11 cellular contexts compared by ENCODE assay signal in the genomic region with DNA sequence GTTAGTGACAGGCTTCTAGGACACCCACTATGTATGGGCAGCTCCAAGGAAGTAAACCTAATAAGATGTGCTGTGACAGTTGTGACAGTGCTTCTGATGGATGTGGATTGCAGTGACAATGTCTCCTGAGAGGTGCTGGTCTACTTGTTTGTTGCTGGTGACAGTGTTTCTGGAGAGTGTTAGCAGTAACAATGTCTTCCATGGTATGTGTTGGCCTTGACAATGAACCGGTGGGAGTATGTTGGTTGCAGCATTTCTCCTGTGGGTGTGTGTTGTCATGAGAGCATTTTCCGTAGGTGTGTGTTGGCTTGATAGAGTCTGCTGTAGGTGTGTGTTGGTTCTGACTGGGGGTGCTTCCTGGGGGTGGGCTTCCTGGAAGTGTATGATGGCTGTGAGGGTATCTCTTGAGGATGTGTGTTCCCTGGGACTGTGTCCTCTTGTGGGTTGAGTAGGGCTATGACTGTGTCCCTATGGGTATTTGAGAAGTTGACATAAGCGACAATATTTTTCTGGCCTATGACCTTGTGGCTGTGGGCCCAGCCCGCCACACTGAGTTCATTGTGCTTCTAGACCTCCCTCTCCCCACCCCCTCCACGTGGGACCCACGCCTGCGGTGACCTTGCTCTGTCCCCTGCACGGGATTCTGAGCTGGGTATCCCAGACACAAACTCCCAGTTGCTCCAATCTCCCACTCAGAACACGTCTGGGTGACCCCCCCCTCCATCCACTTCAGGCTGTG. TPM values are rescaled to one million over a fixed set of nuclear protein-coding genes. Genes with fewer than 3 reads are reported as not detected.
A peak's percentile ranks its signal among the peaks of the same experiment; 100 is the strongest.
DNase-seq lines count a peak whose midpoint lies in the region; ATAC-seq and TF ChIP-seq lines count a peak whose summit lies in the region.
"Had no signal": no experiment of that assay in that cellular context is flagged by ENCODE, and none has a peak within 500 bp of the region (broad histone marks: within the 10 kb centered on the region; RNA-seq: fewer than 3 reads in every experiment).

No MANE protein-coding gene starts in this region.

- TF ChIP-seq CTCF in esophagus squamous epithelium (IDR thresholded peaks at IDR 0.05) (no peak), transverse colon (IDR thresholded peaks at IDR 0.05) (no peak)

- ATAC-seq in HG03045 (IDR thresholded peaks at IDR 0.05; ENCODE audit: unreplicated experiment) = no peak

- intact Hi-C loops in esophagus squamous epithelium (cut with DNase I) = no loop called here
- intact Hi-C loops in transverse colon (cut with DNase I; ENCODE audit: low total_unique reads) = no loop called here

- TF ChIP-seq EP300 in transverse colon (IDR thresholded peaks at IDR 0.05; ENCODE audit: low read depth) = no peak

- H3K4me3 ChIP-seq in esophagus squamous epithelium (peak overlapping the region; percentile 7 to 73 (median 50)), muscle layer of colon (ENCODE audit: low read depth in 1 of 2, low read length in 2 of 2) (peak overlapping the region; percentile 51 to 77), transverse colon (peak overlapping the region in 2 of 4 donors; percentile 44 to 47)

- DNase-seq in NCI-H82 (lab: John Stamatoyannopoulos, UW) (peak; percentile 49), NCI-H82 treated with DMSO at 0.1 percent for 48 hours (lab: John Stamatoyannopoulos, UW; ENCODE audit: unreplicated experiment) (no peak), esophagus squamous epithelium (lab: John Stamatoyannopoulos, UW) (no peak), transverse colon (no peak), ACHN (no peak)
- no peak for DNase-seq in stimulated activated CD4-positive, alpha-beta T cell treated with anti-CD3 and anti-CD28 coated beads, Interleukin-2, amount 100 ng/mL, for 48 hours
- DNase-seq: 8988T, NCI-H510A, T1000 had no signal

- H3K27ac ChIP-seq in esophagus squamous epithelium (peak overlapping the region in 3 of 4 donors; percentile 70 to 87 (median 83)), muscle layer of colon (ENCODE audit: low read depth, low read length) (peak overlapping the region; percentile 75), transverse colon (peak overlapping the region; percentile 74 to 87 (median 80))

- H3K9me3 ChIP-seq in esophagus squamous epithelium = no peaks in the 10 kb centered on the region
- no peaks in the 10 kb centered on the region for H3K9me3 ChIP-seq in muscle layer of colon (ENCODE audit: low read length)
- no peaks in the 10 kb centered on the region for H3K9me3 ChIP-seq in transverse colon

- in situ Hi-C loops in transverse colon (cut with MboI; ENCODE audit: low pct_ligation_motif_present in 1 of 4, low pct_unique_long_range_greater_than_20kb in 1 of 4, low sequenced_read_pairs in 3 of 4) (no loop called here), ACHN (cut with HindIII; ENCODE audit: low pct_ligation_motif_present, low pct_unique_long_range_greater_than_20kb, low sequenced_read_pairs) (no loop called here)

- H3K9ac ChIP-seq in muscle layer of colon (ENCODE audit: low read length) = peak overlapping the region; percentile 80

- WGBS in esophagus squamous epithelium, 2 donors = 49 to 62% methylated on average over 6 to 7 of the region's 9 CpGs
- 20 to 57% methylated on average over 2 to 9 of the region's 9 CpGs for WGBS in transverse colon (ENCODE audit: low coverage in 1 of 2), 2 donors

- peaks cover 0 to 61% (median 0%) of the 10 kb centered on the region in 4 donors for H3K27me3 ChIP-seq in esophagus squamous epithelium
- no peaks in the 10 kb centered on the region for H3K27me3 ChIP-seq in muscle layer of colon (ENCODE audit: control insufficient read depth in 1 of 2, insufficient read depth in 2 of 2, low read length in 2 of 2)
- peaks cover 27% of the 10 kb centered on the region for H3K27me3 ChIP-seq in transverse colon

- no peak for TF ChIP-seq POLR2A in esophagus squamous epithelium (IDR thresholded peaks at IDR 0.05)
- TF ChIP-seq POLR2A in transverse colon (IDR thresholded peaks at IDR 0.05) = no peak

- peaks cover 0 to 21% (median 0%) of the 10 kb centered on the region in 3 donors for H3K4me1 ChIP-seq in esophagus squamous epithelium
- H3K4me1 ChIP-seq in muscle layer of colon (ENCODE audit: insufficient read depth, low read length) = peaks cover 22% of the 10 kb centered on the region
- H3K4me1 ChIP-seq in transverse colon = peaks cover 0 to 11% (median 5%) of the 10 kb centered on the region in 4 donors

- H3K36me3 ChIP-seq in esophagus squamous epithelium (no peaks in the 10 kb centered on the region), muscle layer of colon (ENCODE audit: insufficient read depth, low read length) (no peaks in the 10 kb centered on the region), transverse colon (no peaks in the 10 kb centered on the region)

RNA-seq across cellular contexts. Expression of a gene that starts 1.2 kb away (rescaled TPM):
- total RNA-seq in esophagus squamous epithelium = 1 to 10 TPM; 1.1 to 9.9 (median 2.3) TPM
- total RNA-seq in transverse colon = 10 to 100 TPM in 3 of 4 donors, 1 to 10 TPM in 1; 5.5 to 17.7 (median 14.0) TPM

RNA-seq across cellular contexts. Expression of a gene that starts 28.7 kb away (rescaled TPM):
- total RNA-seq in esophagus squamous epithelium (10 to 100 TPM; 18.9 to 31.8 (median 26.1) TPM), transverse colon (10 to 100 TPM in 3 of 4 donors, 1 to 10 TPM in 1; 9.3 to 62.9 (median 14.2) TPM)

RNA-seq across cellular contexts. Expression of a gene that starts 35.2 kb away (rescaled TPM):
- total RNA-seq in esophagus squamous epithelium (10 to 100 TPM; 15.4 to 34.9 (median 27.8) TPM), transverse colon (100 to 1,000 TPM in 1 of 4 donors, 10 to 100 TPM in 3; 64.0 to 114 (median 74.0) TPM)

RNA-seq across cellular contexts. Expression of a gene that starts 42.4 kb away (rescaled TPM):
- 10 to 100 TPM; 31.9 to 69.2 (median 48.6) TPM for total RNA-seq in esophagus squamous epithelium
- total RNA-seq in transverse colon = 100 to 1,000 TPM in 1 of 4 donors, 10 to 100 TPM in 3; 35.7 to 114 (median 53.8) TPM

RNA-seq across cellular contexts. Expression of a gene that starts 50.9 kb away (rescaled TPM):
- total RNA-seq in esophagus squamous epithelium (100 to 1,000 TPM in 1 of 4 donors, 10 to 100 TPM in 3; 34.5 to 128 (median 49.5) TPM), transverse colon (100 to 1,000 TPM; 159 to 211 (median 169) TPM)
